28 cellular contexts compared by ENCODE assay signal in genomic region chr6:143053856-143054255, GRCh38.
"Had no signal": no experiment of that assay in that cellular context is flagged by ENCODE, and none has a peak within 500 bp of the region (broad histone marks: within the 10 kb centered on the region; RNA-seq: fewer than 3 reads in every experiment).

No MANE protein-coding gene starts in this region.

- H3K36me3 ChIP-seq: colonic mucosa, esophagus squamous epithelium, gastrocnemius medialis, heart right ventricle, left lung, lower lobe of right lung had no signal

- H3K4me1 ChIP-seq: colonic mucosa, esophagus squamous epithelium, gastrocnemius medialis, heart right ventricle, left lung, lower lobe of right lung had no signal

- H3K27me3 ChIP-seq: colonic mucosa, gastrocnemius medialis, left lung had no signal

- H3K9me3 ChIP-seq: colonic mucosa, esophagus squamous epithelium, gastrocnemius medialis, heart right ventricle, lower lobe of right lung, mucosa of descending colon had no signal

- H3K4me3 Mint-ChIP-seq: dendritic cell treated with granulocyte-macrophage colony-stimulating factor and Interleukin-4, amounts not matched to agents 40 ng/mL and 50 ng/mL, for 4 days; effector memory CD8-positive, alpha-beta T cell; endodermal cell; mesothelial cell of epicardium; naive B cell had no signal

- FAIRE-seq: endometrium, islet of Langerhans, keratinocyte had no signal

- H3K27ac ChIP-seq: colonic mucosa, epithelial cell of prostate, esophagus squamous epithelium, gastrocnemius medialis, heart right ventricle, left lung, lower lobe of right lung had no signal

- DNase-seq: colonic mucosa; cortex of kidney; effector CD8-positive, alpha-beta T cell; effector memory CD8-positive, alpha-beta T cell; endodermal cell; erythroblast; esophagus squamous epithelium; foreskin fibroblast; foreskin melanocyte; gastrocnemius medialis; glutamatergic neuron; head of caudate nucleus; heart right ventricle; hippocampal formation; left cardiac atrium; left lung; left ventricle myocardium superior; lower lobe of right lung; mesenchymal stem cell; mucosa of descending colon; naive B cell had no signal

- H3K27me3 Mint-ChIP-seq: naive B cell had no signal

- ATAC-seq: effector memory CD8-positive, alpha-beta T cell; esophagus mucosa; gastrocnemius medialis; heart right ventricle; left cardiac atrium; left lung; left ventricle myocardium superior; lower lobe of right lung; mucosa of descending colon had no signal

- H3K4me3 ChIP-seq: colonic mucosa, esophagus squamous epithelium, gastrocnemius medialis, heart right ventricle, left lung, lower lobe of right lung, mucosa of descending colon had no signal

- H3K9me3 Mint-ChIP-seq: dendritic cell treated with granulocyte-macrophage colony-stimulating factor and Interleukin-4, amounts not matched to agents 40 ng/mL and 50 ng/mL, for 4 days; effector memory CD8-positive, alpha-beta T cell; mesothelial cell of epicardium; naive B cell had no signal

- H3K27ac Mint-ChIP-seq: dendritic cell treated with granulocyte-macrophage colony-stimulating factor and Interleukin-4, amounts not matched to agents 40 ng/mL and 50 ng/mL, for 4 days; endodermal cell; mesothelial cell of epicardium; naive B cell had no signal
